Comparison of ENCODE assay signal across 15 cellular contexts in genomic region chr1:160645386-160646063, GRCh38. TPM values are rescaled to one million over a fixed set of nuclear protein-coding genes. Genes with fewer than 3 reads are reported as not detected.
A peak's percentile ranks its signal among the peaks of the same experiment; 100 is the strongest.
DNase-seq lines count a peak whose midpoint lies in the region; ATAC-seq and TF ChIP-seq lines count a peak whose summit lies in the region.
"Had no signal": no experiment of that assay in that cellular context is flagged by ENCODE, and none has a peak within 500 bp of the region (broad histone marks: within the 10 kb centered on the region; RNA-seq: fewer than 3 reads in every experiment).

No MANE protein-coding gene starts in this region.

- H3K9me3 Mint-ChIP-seq in CD4-positive, alpha-beta memory T cell, result peaks cover 0 to 4% (median 0%) of the 10 kb centered on the region in 8 donors
- no peaks in the 10 kb centered on the region for H3K9me3 Mint-ChIP-seq in activated naive CD8-positive, alpha-beta T cell treated with anti-CD3 and anti-CD28 coated beads, Interleukin-2, amount 10 ng/mL, durations not matched to agents 7 days and 5 days
- no peaks in the 10 kb centered on the region for H3K9me3 Mint-ChIP-seq in naive thymus-derived CD8-positive, alpha-beta T cell
- no peaks in the 10 kb centered on the region for H3K9me3 Mint-ChIP-seq in progenitor cell of endocrine pancreas (ENCODE audit: low read depth)

- peaks cover 25 to 51% of the 10 kb centered on the region in 2 donors for H3K36me3 Mint-ChIP-seq in CD4-positive, alpha-beta memory T cell
- peaks cover 29% of the 10 kb centered on the region for H3K36me3 Mint-ChIP-seq in activated naive CD8-positive, alpha-beta T cell treated with anti-CD3 and anti-CD28 coated beads, Interleukin-2, amount 10 ng/mL, durations not matched to agents 7 days and 5 days
- no peaks in the 10 kb centered on the region for H3K36me3 Mint-ChIP-seq in naive thymus-derived CD8-positive, alpha-beta T cell
- H3K36me3 Mint-ChIP-seq in progenitor cell of endocrine pancreas (ENCODE audit: insufficient read depth), result no peaks in the 10 kb centered on the region

- H3K4me1 Mint-ChIP-seq in CD4-positive, alpha-beta memory T cell, result peaks cover 44 to 94% (median 59%) of the 10 kb centered on the region in 4 donors
- H3K4me1 Mint-ChIP-seq in activated naive CD8-positive, alpha-beta T cell treated with anti-CD3 and anti-CD28 coated beads, Interleukin-2, amount 10 ng/mL, durations not matched to agents 7 days and 5 days, result peaks cover 64% of the 10 kb centered on the region
- H3K4me1 Mint-ChIP-seq in naive thymus-derived CD8-positive, alpha-beta T cell, result peaks cover 36 to 91% (median 82%) of the 10 kb centered on the region in 4 donors
- H3K4me1 Mint-ChIP-seq in progenitor cell of endocrine pancreas (ENCODE audit: low read depth), result peaks cover 7% of the 10 kb centered on the region

- H3K4me3 ChIP-seq in CD4-positive, alpha-beta memory T cell (ENCODE audit: low read length in 2 of 2), result peak overlapping the region; percentile 80 to 97
- H3K4me3 ChIP-seq: SJCRH30 had no signal

- no peak for TF ChIP-seq CTCF in progenitor cell of endocrine pancreas (IDR thresholded peaks at IDR 0.05; ENCODE audit: unreplicated experiment)

- CTCF ChIA-PET in CD4-positive, alpha-beta memory T cell (lab: Charles Lee; ENCODE audit: partially characterized antibody), result interaction anchor here (0.6 to 4.7 kb wide), 13 partner anchors 13 to 520 kb away, joined by 3 to 39 read pairs (median 5); no protein-coding TSS in a partner anchor

- peak overlapping the region; percentile 98 to 100 (median 99) for H3K4me3 Mint-ChIP-seq in CD4-positive, alpha-beta memory T cell
- H3K4me3 Mint-ChIP-seq in activated naive CD8-positive, alpha-beta T cell treated with anti-CD3 and anti-CD28 coated beads, Interleukin-2, amount 10 ng/mL, durations not matched to agents 7 days and 5 days, result peak overlapping the region; percentile 96
- H3K4me3 Mint-ChIP-seq in naive thymus-derived CD8-positive, alpha-beta T cell, result peak overlapping the region; percentile 80 to 97 (median 89)
- no peak overlapping the region for H3K4me3 Mint-ChIP-seq in progenitor cell of endocrine pancreas (ENCODE audit: low read depth)

- in situ Hi-C loops in GM18951 (cut with MboI; ENCODE audit: low sequenced_read_pairs, unreplicated experiment), result no loop called here

- H3K27ac ChIP-seq in CD4-positive, alpha-beta memory T cell (ENCODE audit: low read depth, low read length), result peak overlapping the region; percentile 88
- H3K27ac ChIP-seq: SJCRH30 had no signal

- POLR2A ChIA-PET in CD4-positive, alpha-beta memory T cell (lab: Charles Lee; ENCODE audit: partially characterized antibody), result interaction anchor here (0.7 to 6.8 kb wide), 21 partner anchors 8 to 217 kb away, joined by 3 to 135 read pairs (median 5); partner anchors contain the start of genes CD48 and LY9
- POLR2A ChIA-PET in activated naive CD8-positive, alpha-beta T cell treated with anti-CD3 and anti-CD28 coated beads, Interleukin-2, amount 10 ng/mL, durations not matched to agents 7 days and 5 days (lab: Charles Lee), result interaction anchor here (0.8 to 3.2 kb wide), 7 partner anchors 16 to 67 kb away, joined by 3 to 22 read pairs (median 4); no protein-coding TSS in a partner anchor
- POLR2A ChIA-PET in naive thymus-derived CD8-positive, alpha-beta T cell (lab: Charles Lee), result interaction anchor here (1.0 to 4.3 kb wide), 9 partner anchors 7 to 29 kb away, joined by 3 to 39 read pairs (median 10); no protein-coding TSS in a partner anchor

- no peaks in the 10 kb centered on the region for H3K27me3 ChIP-seq in CD4-positive, alpha-beta memory T cell (ENCODE audit: insufficient read depth, low read length)
- H3K27me3 ChIP-seq: left lung, SJCRH30 had no signal

- intact Hi-C loops in CD4-positive, alpha-beta memory T cell (cut with micrococcal nuclease), result loop anchor here (2.0 to 5.0 kb wide), 3 partner anchors 17 to 33 kb away; no protein-coding TSS in a partner anchor

- peak; percentile 40 for TF ChIP-seq POLR2A in GM18951 (IDR thresholded peaks at IDR 0.05; ENCODE audit: extremely low read depth, insufficient read depth, insufficient read length)

- DNase-seq in CD4-positive, alpha-beta memory T cell, result no peak
- DNase-seq in activated naive CD8-positive, alpha-beta T cell treated with anti-CD3 and anti-CD28 coated beads, Interleukin-2, amount 10 ng/mL, durations not matched to agents 7 days and 5 days, result no peak
- DNase-seq in naive thymus-derived CD8-positive, alpha-beta T cell, result no peak
- DNase-seq in progenitor cell of endocrine pancreas (ENCODE audit: low spot score, unreplicated experiment), result no peak
- DNase-seq in ureter (ENCODE audit: low spot score), result no peak
- DNase-seq: activated CD4-positive, alpha-beta T cell treated with anti-CD3 and anti-CD28 coated beads for 4 hours; HCEC 1CT; IMR-90; left lung; NCI-H146; SJCRH30 had no signal

- no peaks in the 10 kb centered on the region for H3K9me3 ChIP-seq in CD4-positive, alpha-beta memory T cell (ENCODE audit: control insufficient read depth in 1 of 2, low read length in 2 of 2)
- H3K9me3 ChIP-seq: left lung, SJCRH30 had no signal

- H3K36me3 ChIP-seq in CD4-positive, alpha-beta memory T cell (ENCODE audit: insufficient read depth, low read length), result no peaks in the 10 kb centered on the region
- H3K36me3 ChIP-seq: left lung, SJCRH30 had no signal

- no peak for ATAC-seq in activated naive CD8-positive, alpha-beta T cell treated with anti-CD3 and anti-CD28 coated beads, Interleukin-2, amount 10 ng/mL, durations not matched to agents 7 days and 5 days (ENCODE audit: low read depth)
- ATAC-seq in naive thymus-derived CD8-positive, alpha-beta T cell, result no peak
- no peak for ATAC-seq in HG03521 (IDR thresholded peaks at IDR 0.05; ENCODE audit: unreplicated experiment)
- ATAC-seq in GM18858 (IDR thresholded peaks at IDR 0.05; ENCODE audit: unreplicated experiment), result no peak

- no peaks in the 10 kb centered on the region for H3K27me3 Mint-ChIP-seq in CD4-positive, alpha-beta memory T cell
- H3K27me3 Mint-ChIP-seq in activated naive CD8-positive, alpha-beta T cell treated with anti-CD3 and anti-CD28 coated beads, Interleukin-2, amount 10 ng/mL, durations not matched to agents 7 days and 5 days, result no peaks in the 10 kb centered on the region
- no peaks in the 10 kb centered on the region for H3K27me3 Mint-ChIP-seq in naive thymus-derived CD8-positive, alpha-beta T cell
- H3K27me3 Mint-ChIP-seq in progenitor cell of endocrine pancreas, result peaks cover 3% of the 10 kb centered on the region

- H3K4me1 ChIP-seq in CD4-positive, alpha-beta memory T cell (ENCODE audit: insufficient read depth, low read length), result peaks cover 55% of the 10 kb centered on the region
- H3K4me1 ChIP-seq: SJCRH30 had no signal

- H3K27ac Mint-ChIP-seq in CD4-positive, alpha-beta memory T cell, result peak overlapping the region; percentile 87 to 98 (median 97)
- peak overlapping the region; percentile 93 for H3K27ac Mint-ChIP-seq in activated naive CD8-positive, alpha-beta T cell treated with anti-CD3 and anti-CD28 coated beads, Interleukin-2, amount 10 ng/mL, durations not matched to agents 7 days and 5 days
- peak overlapping the region; percentile 83 to 96 (median 93) for H3K27ac Mint-ChIP-seq in naive thymus-derived CD8-positive, alpha-beta T cell
- H3K27ac Mint-ChIP-seq in progenitor cell of endocrine pancreas, result no peak overlapping the region

RNA-seq across cellular contexts. Expression of gene SLAMF1, which starts 1.3 kb away (rescaled TPM):
- 10 to 100 TPM; 59.8 to 59.9 TPM for total RNA-seq in CD4-positive, alpha-beta memory T cell
- 10 to 100 TPM; 21.4 to 62.5 TPM for polyA plus RNA-seq in CD4-positive, alpha-beta memory T cell
- 10 to 100 TPM; 41.3 to 42.6 TPM for total RNA-seq in activated naive CD8-positive, alpha-beta T cell treated with anti-CD3 and anti-CD28 coated beads, Interleukin-2, amount 10 ng/mL, durations not matched to agents 7 days and 5 days
- 10 to 100 TPM in 1 of 2 experiments, 1 to 10 TPM in 1; 9.8 to 11.1 TPM for total RNA-seq in naive thymus-derived CD8-positive, alpha-beta T cell
- polyA plus RNA-seq in naive thymus-derived CD8-positive, alpha-beta T cell, result 1 to 10 TPM; 1.7 to 3.9 (median 3.7) TPM
- total RNA-seq in progenitor cell of endocrine pancreas (not detected in 2 replicates), ureter (0.83 TPM)
- total RNA-seq: IMR-90, osteocyte, SJCRH30 had no signal
- polyA plus RNA-seq: IMR-90 had no signal
